Comparison of ENCODE assay signal across 8 cellular contexts in the genomic region with DNA sequence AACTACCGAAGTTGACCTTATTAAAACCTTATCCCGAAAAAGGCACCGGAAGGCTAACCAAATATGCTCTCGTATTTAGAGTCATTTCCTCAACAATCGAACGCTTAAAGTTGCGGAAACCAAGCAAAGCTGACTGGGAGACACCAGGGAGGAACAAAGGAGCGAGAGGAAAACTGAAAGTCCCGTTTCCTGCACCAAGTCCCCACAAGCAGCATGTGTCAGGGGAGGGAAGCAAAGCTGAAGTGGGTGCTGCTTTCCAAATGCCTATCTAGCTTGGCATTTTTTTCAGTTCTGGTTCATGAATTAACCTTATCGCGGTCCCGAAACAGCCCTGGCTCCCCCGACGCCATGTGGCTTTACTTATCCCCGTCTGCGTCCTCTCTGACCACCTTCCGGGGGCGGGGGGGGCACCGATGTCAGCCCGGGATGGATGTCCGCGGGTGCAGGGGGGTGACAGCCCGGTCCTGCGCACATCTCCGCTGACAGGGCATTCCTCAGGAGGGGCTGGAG. TPM values are rescaled to one million over a fixed set of nuclear protein-coding genes. Genes with fewer than 3 reads are reported as not detected.
DNase-seq lines count a peak whose midpoint lies in the region; ATAC-seq and TF ChIP-seq lines count a peak whose summit lies in the region.

No MANE protein-coding gene starts in this region.

- no peaks in the 10 kb centered on the region for H3K36me3 ChIP-seq in NT2/D1 (ENCODE audit: insufficient read depth, insufficient read length, low read length)
- no peaks in the 10 kb centered on the region for H3K36me3 ChIP-seq in skeletal muscle satellite cell (ENCODE audit: insufficient read depth, low read length)

- H3K9ac ChIP-seq in NT2/D1 (ENCODE audit: insufficient read length, low read depth) (peak overlapping the region; percentile 67), skeletal muscle satellite cell (ENCODE audit: low read depth, low read length) (peak overlapping the region; percentile 91)

- DNase-seq in AG10803 (ENCODE audit: low read depth) = peak; percentile 71
- no peak for DNase-seq in NT2/D1 (ENCODE audit: low read depth, low spot score)
- DNase-seq in cardiac fibroblast (ENCODE audit: low read depth in 2 of 2) = peak; percentile 77 to 80
- DNase-seq in inferior parietal cortex (ENCODE audit: extremely low spot score) = peak; percentile 47

- TF ChIP-seq CTCF in AG10803 (conservative IDR thresholded peaks at IDR 0.05; ENCODE audit: low read length) = no peak
- TF ChIP-seq CTCF in cardiac fibroblast (IDR thresholded peaks at IDR 0.05; ENCODE audit: low read depth, low read length) = no peak

- H3K9me3 ChIP-seq in NT2/D1 (ENCODE audit: insufficient read depth, low read length) (no peaks in the 10 kb centered on the region), skeletal muscle satellite cell (replicated peaks; ENCODE audit: low read length) (no peaks in the 10 kb centered on the region)

- H3K4me2 ChIP-seq in skeletal muscle satellite cell (ENCODE audit: low read length) = peak overlapping the region; percentile 84

- H3K27me3 ChIP-seq in NT2/D1 (ENCODE audit: insufficient read depth, insufficient read length) = no peaks in the 10 kb centered on the region
- no peaks in the 10 kb centered on the region for H3K27me3 ChIP-seq in skeletal muscle satellite cell (ENCODE audit: control insufficient read depth, insufficient read depth, low read length)

- H3K4me3 ChIP-seq in AG10803 (ENCODE audit: low read length) (peak overlapping the region; percentile 66), NT2/D1 (ENCODE audit: insufficient read length, low read depth) (peak overlapping the region; percentile 15), cardiac fibroblast (replicated peaks in 1 of 2; ENCODE audit: low read depth in 2 of 2, low read length in 2 of 2) (peak overlapping the region; percentile 43 to 57), skeletal muscle satellite cell (ENCODE audit: low read length) (peak overlapping the region; percentile 69)

- peak; percentile 51 for ATAC-seq in GM18907 (IDR thresholded peaks at IDR 0.05; ENCODE audit: unreplicated experiment)
- ATAC-seq in HG03571 (IDR thresholded peaks at IDR 0.05; ENCODE audit: unreplicated experiment) = no peak
- ATAC-seq in GM19467 (IDR thresholded peaks at IDR 0.05; ENCODE audit: unreplicated experiment) = no peak

- H3K4me1 ChIP-seq in NT2/D1 (ENCODE audit: insufficient read depth, insufficient read length) (peaks cover 4% of the 10 kb centered on the region), skeletal muscle satellite cell (ENCODE audit: control insufficient read depth, insufficient read depth, low read length) (peaks cover 78% of the 10 kb centered on the region)

RNA-seq across cellular contexts. Expression of a gene that starts 44.1 kb away (rescaled TPM):
- 19.5 and 21.2 TPM in 2 replicates for total RNA-seq in skeletal muscle satellite cell (2012; rRNA removed)

Comparison
In these comparisons a context has a peak if more than half of its experiments do, and no peak if none do; other contexts are left out.
1. H3K4me3 ChIP-seq: peak in every context shown above with its lines; median percentile 69 in skeletal muscle satellite cell; 66 in AG10803; 50 in cardiac fibroblast; 15 in NT2/D1.